22 cellular contexts compared by ENCODE assay signal in the genomic region with DNA sequence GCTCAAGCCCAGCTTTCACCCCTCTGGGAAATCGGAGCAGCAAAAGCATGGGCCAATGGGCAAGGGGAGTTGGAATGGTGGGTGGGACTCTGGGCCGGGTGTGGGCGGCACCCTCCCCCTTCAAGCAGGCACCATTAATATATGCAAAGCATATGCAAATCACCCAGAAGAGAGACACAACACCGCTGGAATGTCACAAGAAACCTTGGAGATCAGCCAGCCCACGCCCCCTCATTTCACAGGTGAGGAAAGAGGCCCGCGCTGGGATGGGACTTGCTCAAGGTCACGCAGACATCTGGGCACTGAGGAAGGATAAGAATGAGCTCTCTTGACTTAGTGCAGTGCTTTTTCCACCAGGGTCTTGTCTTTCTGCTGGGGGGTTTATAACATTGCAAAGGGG. TPM values are rescaled to one million over a fixed set of nuclear protein-coding genes. Genes with fewer than 3 reads are reported as not detected.
A peak's percentile ranks its signal among the peaks of the same experiment; 100 is the strongest.
DNase-seq lines count a peak whose midpoint lies in the region; ATAC-seq, FAIRE-seq and TF ChIP-seq lines count a peak whose summit lies in the region.
"Had no signal": no experiment of that assay in that cellular context is flagged by ENCODE, and none has a peak within 500 bp of the region (broad histone marks: within the 10 kb centered on the region; RNA-seq: fewer than 3 reads in every experiment).

No MANE protein-coding gene starts in this region.

- H3K27ac ChIP-seq in WERI-Rb-1 = peak overlapping the region; percentile 83
- H3K27ac ChIP-seq in temporal lobe (ENCODE audit: low read depth, low read length) = peak overlapping the region; percentile 65
- no peak overlapping the region for H3K27ac ChIP-seq in pancreas
- H3K27ac ChIP-seq: C4-2B, left ventricle myocardium inferior had no signal

- H3K9me3 Mint-ChIP-seq in activated naive CD4-positive, alpha-beta T cell treated with anti-CD3 and anti-CD28 coated beads, Interleukin-2, amount 10 ng/mL, durations not matched to agents 7 days and 5 days = no peaks in the 10 kb centered on the region
- no peaks in the 10 kb centered on the region for H3K9me3 Mint-ChIP-seq in activated naive CD4-positive, alpha-beta T cell treated with anti-CD3 and anti-CD28 coated beads, Interleukin-2, amount 50 U/mL, for 72 hours
- no peaks in the 10 kb centered on the region for H3K9me3 Mint-ChIP-seq in T-cell

- TF ChIP-seq CTCF in WERI-Rb-1 (IDR thresholded peaks at IDR 0.05; ENCODE audit: low read depth, low read length) = no peak
- TF ChIP-seq CTCF in pancreas (IDR thresholded peaks at IDR 0.05) = no peak

- 64 to 68% methylated on average over 8 of the region's 8 CpGs for WGBS in pancreas, 2 donors

- POLR2A ChIA-PET in T-cell (lab: Charles Lee) = no interaction called here

- H3K9me3 ChIP-seq in WERI-Rb-1 (ENCODE audit: severe bottlenecking) (no peaks in the 10 kb centered on the region), pancreas (no peaks in the 10 kb centered on the region)
- H3K9me3 ChIP-seq: HAP-1, left ventricle myocardium inferior, MG63 had no signal

- ATAC-seq in activated naive CD4-positive, alpha-beta T cell treated with anti-CD3 and anti-CD28 coated beads, Interleukin-2, amount 50 U/mL, for 72 hours = no peak
- ATAC-seq in pancreas (no peak), T-cell (replicated peaks in 1 of 4) (no peak)

- no peak for DNase-seq in activated naive CD4-positive, alpha-beta T cell treated with anti-CD3 and anti-CD28 coated beads, Interleukin-2, amount 10 ng/mL, durations not matched to agents 7 days and 5 days
- DNase-seq in activated naive CD4-positive, alpha-beta T cell treated with anti-CD3 and anti-CD28 coated beads, Interleukin-2, amount 50 U/mL, for 72 hours (ENCODE audit: low spot score in 2 of 2) = no peak
- DNase-seq in WERI-Rb-1 (no peak), iPS-NIHi11 (ENCODE audit: low spot score) (peak; percentile 43), pancreas (no peak), NCI-H774 (lab: John Stamatoyannopoulos, UW) (no peak), T-cell (no peak)
- DNase-seq: activated effector memory CD4-positive, alpha-beta T cell treated with anti-CD3 and anti-CD28 coated beads, Interleukin-2, amount 50 U/mL, for 16 hours; left ventricle myocardium inferior; MG63; NCI-H1694 treated with DMSO at 0.1 percent for 48 hours; NCI-H446 treated with DMSO at 0.1 percent for 48 hours; SHP77 treated with DMSO at 0.1 percent for 48 hours; T-helper 9 cell had no signal

- CTCF ChIA-PET in activated naive CD4-positive, alpha-beta T cell treated with anti-CD3 and anti-CD28 coated beads, Interleukin-2, amount 10 ng/mL, durations not matched to agents 7 days and 5 days (lab: Charles Lee) = interaction anchor here (1.0 kb wide), 1 partner anchor 46 kb away, joined by 3 read pairs; no protein-coding TSS in a partner anchor
- CTCF ChIA-PET in T-cell (lab: Charles Lee) = no interaction called here

- H3K27me3 Mint-ChIP-seq in activated naive CD4-positive, alpha-beta T cell treated with anti-CD3 and anti-CD28 coated beads, Interleukin-2, amount 10 ng/mL, durations not matched to agents 7 days and 5 days = peaks cover 98% of the 10 kb centered on the region
- peaks cover 59 to 73% of the 10 kb centered on the region in 2 donors for H3K27me3 Mint-ChIP-seq in T-cell

- no peak for FAIRE-seq in pancreas (lab: Jason Lieb, UNC)
- FAIRE-seq: A204.1, astrocyte, colon, GM18507 had no signal

- H3K4me3 ChIP-seq in WERI-Rb-1 (ENCODE audit: low read depth, low read length) (no peak overlapping the region), pancreas (no peak overlapping the region)
- H3K4me3 ChIP-seq: HAP-1, left ventricle myocardium inferior, MG63 had no signal

- H3K27me3 ChIP-seq in WERI-Rb-1 (ENCODE audit: insufficient read depth, low read depth, severe bottlenecking) (no peaks in the 10 kb centered on the region), pancreas (no peaks in the 10 kb centered on the region)

- H3K36me3 Mint-ChIP-seq in activated naive CD4-positive, alpha-beta T cell treated with anti-CD3 and anti-CD28 coated beads, Interleukin-2, amount 10 ng/mL, durations not matched to agents 7 days and 5 days = no peaks in the 10 kb centered on the region
- no peaks in the 10 kb centered on the region for H3K36me3 Mint-ChIP-seq in activated naive CD4-positive, alpha-beta T cell treated with anti-CD3 and anti-CD28 coated beads, Interleukin-2, amount 50 U/mL, for 72 hours
- H3K36me3 Mint-ChIP-seq in T-cell = no peaks in the 10 kb centered on the region

- H3K36me3 ChIP-seq in WERI-Rb-1 = no peaks in the 10 kb centered on the region
- H3K36me3 ChIP-seq in pancreas = no peaks in the 10 kb centered on the region
- H3K36me3 ChIP-seq: HAP-1, left ventricle myocardium inferior, MG63 had no signal

- intact Hi-C loops in pancreas (cut with DNase I) = loop anchor here in 1 of 3 donors (10.0 kb wide), 1 partner anchor 54 kb away; no protein-coding TSS in a partner anchor

- H3K4me3 Mint-ChIP-seq in activated naive CD4-positive, alpha-beta T cell treated with anti-CD3 and anti-CD28 coated beads, Interleukin-2, amount 10 ng/mL, durations not matched to agents 7 days and 5 days = no peak overlapping the region
- no peak overlapping the region for H3K4me3 Mint-ChIP-seq in T-cell

- H3K4me1 Mint-ChIP-seq in activated naive CD4-positive, alpha-beta T cell treated with anti-CD3 and anti-CD28 coated beads, Interleukin-2, amount 10 ng/mL, durations not matched to agents 7 days and 5 days = peaks cover 3% of the 10 kb centered on the region
- H3K4me1 Mint-ChIP-seq in T-cell = peaks cover 5 to 7% (median 5%) of the 10 kb centered on the region in 3 donors

- H3K4me1 ChIP-seq in pancreas = no peaks in the 10 kb centered on the region

- H3K27ac Mint-ChIP-seq in activated naive CD4-positive, alpha-beta T cell treated with anti-CD3 and anti-CD28 coated beads, Interleukin-2, amount 10 ng/mL, durations not matched to agents 7 days and 5 days = peak overlapping the region; percentile 45
- no peak overlapping the region for H3K27ac Mint-ChIP-seq in activated naive CD4-positive, alpha-beta T cell treated with anti-CD3 and anti-CD28 coated beads, Interleukin-2, amount 50 U/mL, for 72 hours
- H3K27ac Mint-ChIP-seq in T-cell = no peak overlapping the region

RNA-seq across cellular contexts. Expression of gene SRCIN1, which starts 4.8 kb away (rescaled TPM):
- total RNA-seq in activated naive CD4-positive, alpha-beta T cell treated with anti-CD3 and anti-CD28 coated beads, Interleukin-2, amount 50 U/mL, for 72 hours = 1 to 10 TPM; 1.1 to 1.2 TPM
- total RNA-seq in temporal lobe = 29.0 TPM
- 1 to 10 TPM; 5.8 to 9.3 (median 8.2) TPM for total RNA-seq in pancreas
- 10 to 100 TPM; 18.4 to 30.3 TPM for polyA plus RNA-seq in pancreas
- total RNA-seq in T-cell = under 1 TPM in 4 of 5 donors, not detected in 1; 0.13 to 0.85 (median 0.28) TPM
- total RNA-seq: fibroblast of villous mesenchyme had no signal

Comparison
In these comparisons a context has a peak if more than half of its experiments do, and no peak if none do; other contexts are left out.
1. H3K27ac ChIP-seq: peak in WERI-Rb-1 (single experiment) and temporal lobe (single experiment); none in pancreas (0 of 4).